Comparison of ENCODE assay signal across 8 cellular contexts in genomic region chr3:160757624-160758106, GRCh38. TPM values are rescaled to one million over a fixed set of nuclear protein-coding genes. Genes with fewer than 3 reads are reported as not detected.
DNase-seq lines count a peak whose midpoint lies in the region; ATAC-seq and TF ChIP-seq lines count a peak whose summit lies in the region.
"Had no signal": no experiment of that assay in that cellular context is flagged by ENCODE, and none has a peak within 500 bp of the region (broad histone marks: within the 10 kb centered on the region; RNA-seq: fewer than 3 reads in every experiment).

No MANE protein-coding gene starts in this region.

- H3K9ac ChIP-seq in H9 (ENCODE audit: extremely low read depth, insufficient read length, low read length) (peak overlapping the region; percentile 45), SK-N-MC (ENCODE audit: insufficient read length) (no peak overlapping the region), skeletal muscle tissue (ENCODE audit: low read depth in 1 of 3, low read length in 3 of 3) (peak overlapping the region; percentile 78 to 88 (median 84))
- H3K9ac ChIP-seq: GM23248 had no signal

- H3K4me3 Mint-ChIP-seq in H9, result peak overlapping the region; percentile 86 to 96

- H3K27ac ChIP-seq in H9 (ENCODE audit: insufficient read length, low read depth, low read length) (no peak overlapping the region), SK-N-MC (no peak overlapping the region), skeletal muscle tissue (ENCODE audit: low read depth, low read length) (peak overlapping the region; percentile 95)
- H3K27ac ChIP-seq: GM23248 had no signal

- H2BK20ac ChIP-seq in H9 (ENCODE audit: low read depth, low read length, poor library complexity, severe bottlenecking), result no peak overlapping the region

- H3K14ac ChIP-seq in H9 (ENCODE audit: insufficient read depth, low read length), result peak overlapping the region; percentile 79

- H3K4me2 ChIP-seq in H9 (ENCODE audit: insufficient read depth, insufficient read length, low read length), result peak overlapping the region; percentile 77

- H4K5ac ChIP-seq in H9 (ENCODE audit: insufficient read length, low read depth, low read length), result no peak overlapping the region

- no peak overlapping the region for H4K91ac ChIP-seq in H9 (ENCODE audit: insufficient read length, low read depth, low read length)

- no peak overlapping the region for H4K8ac ChIP-seq in H9 (replicated peaks; ENCODE audit: insufficient read length, low read depth, low read length)

- peaks cover 23% of the 10 kb centered on the region for H3K23me2 ChIP-seq in H9 (ENCODE audit: insufficient read length, low read depth, low read length, poor library complexity, severe bottlenecking)

- WGBS in H9 (ENCODE audit: extremely low coverage, insufficient read length, low lambda C conversion rate), result no CpG with 5 or more reads among the region's 5 CpGs

- no peak overlapping the region for H2BK12ac ChIP-seq in H9 (ENCODE audit: insufficient read length, low read depth, low read length)

- H4K20me1 ChIP-seq in H9 (ENCODE audit: control insufficient read depth, insufficient read depth, insufficient read length), result no peaks in the 10 kb centered on the region

- peak overlapping the region; percentile 2 for H2AFZ ChIP-seq in H9 (ENCODE audit: low read length)
- H2AFZ ChIP-seq: GM23248 had no signal

- no peak for TF ChIP-seq CTCF in H9 (conservative IDR thresholded peaks at IDR 0.05)

- peaks cover 0 to 4% of the 10 kb centered on the region in 2 experiments; a peak in 3 of 5 replicates for H3K9me3 Mint-ChIP-seq in H9

- peaks cover 0 to 1% (median 0%) of the 10 kb centered on the region in 3 experiments; a peak in 2 of 7 replicates for H3K36me3 Mint-ChIP-seq in H9 (ENCODE audit: insufficient read depth in 1 of 3, low read depth in 3 of 3)

- no peak overlapping the region for H3K4ac ChIP-seq in H9 (ENCODE audit: low read depth, low read length)

- H2BK120ac ChIP-seq in H9 (ENCODE audit: low read depth, low read length, poor library complexity, severe bottlenecking), result no peak overlapping the region

- no peaks in the 10 kb centered on the region for H3K79me2 ChIP-seq in H9 (ENCODE audit: insufficient read depth, low read length)

- H3K27me3 ChIP-seq in H9 (ENCODE audit: insufficient read depth, low read length) (peaks cover 10% of the 10 kb centered on the region; the same call in 1 of the 2 replicates), skeletal muscle tissue (ENCODE audit: control insufficient read depth in 3 of 3, insufficient read depth in 3 of 3, low read length in 3 of 3) (no peaks in the 10 kb centered on the region)

- no peak overlapping the region for H2BK15ac ChIP-seq in H9 (ENCODE audit: low read depth, low read length)

- H2BK5ac ChIP-seq in H9 (ENCODE audit: insufficient read length, low read length), result no peak overlapping the region

- H3K4me3 ChIP-seq in SK-N-MC (peak overlapping the region; percentile 83), iPS-11a (ENCODE audit: low read depth, low read length) (peak overlapping the region; percentile 70), skeletal muscle tissue (ENCODE audit: low read length in 3 of 3) (peak overlapping the region; percentile 88 to 93 (median 93))
- H3K4me3 ChIP-seq: GM23248 had no signal

- peaks cover 43% of the 10 kb centered on the region for H3K27me3 Mint-ChIP-seq in H9 (ENCODE audit: low read depth)

- no peak overlapping the region for H3K18ac ChIP-seq in H9 (ENCODE audit: insufficient read length, low read depth, low read length)

- H3K4me1 ChIP-seq in H9 (ENCODE audit: insufficient read depth, low read length), result no peaks in the 10 kb centered on the region
- peaks cover 19 to 40% (median 34%) of the 10 kb centered on the region in 3 donors for H3K4me1 ChIP-seq in skeletal muscle tissue (ENCODE audit: control insufficient read depth in 3 of 3, insufficient read depth in 3 of 3, low read length in 3 of 3)

- peaks cover 31 to 38% of the 10 kb centered on the region in 2 experiments for H3K4me1 Mint-ChIP-seq in H9

- no peak overlapping the region for H3K23ac ChIP-seq in H9 (ENCODE audit: insufficient read length, low read depth, low read length)

- no peak overlapping the region for H3K27ac Mint-ChIP-seq in H9

- ATAC-seq in GM18858 (IDR thresholded peaks at IDR 0.05; ENCODE audit: unreplicated experiment) (no peak), HG02642 (IDR thresholded peaks at IDR 0.05; ENCODE audit: poor library complexity, unreplicated experiment) (no peak)

- no peak overlapping the region for H2AK5ac ChIP-seq in H9 (ENCODE audit: insufficient read length, low read length)

- no peak overlapping the region for H3T11ph ChIP-seq in H9 (ENCODE audit: low read length)

- H3K9me3 ChIP-seq in H9 (ENCODE audit: control insufficient read depth, low read depth, low read length) (no peaks in the 10 kb centered on the region), SK-N-MC (ENCODE audit: low read depth, low read length) (no peaks in the 10 kb centered on the region), skeletal muscle tissue (ENCODE audit: control insufficient read depth in 3 of 3, low read length in 3 of 3) (no peaks in the 10 kb centered on the region)

- no peaks in the 10 kb centered on the region for H3K79me1 ChIP-seq in H9 (ENCODE audit: insufficient read depth, low read depth, low read length, poor library complexity, severe bottlenecking)

- DNase-seq in H9, result no peak
- no peak for DNase-seq in SK-N-MC (ENCODE audit: low read depth, low spot score)
- no peak for DNase-seq in NCI-H1417 treated with DMSO at 0.1 percent for 48 hours (lab: John Stamatoyannopoulos, UW)
- DNase-seq: GM23248 had no signal

- H3K36me3 ChIP-seq in SK-N-MC (ENCODE audit: insufficient read depth, low read length) (no peaks in the 10 kb centered on the region), skeletal muscle tissue (ENCODE audit: control insufficient read depth in 3 of 3, insufficient read depth in 3 of 3, low read length in 3 of 3) (no peaks in the 10 kb centered on the region)

- H3K56ac ChIP-seq in H9 (ENCODE audit: insufficient read length, low read depth, low read length), result no peak overlapping the region

RNA-seq across cellular contexts. Expression of gene PPM1L, which starts 1.6 kb away (rescaled TPM):
- total RNA-seq in H9 (2021), result 7.3 and 7.9 TPM in 2 replicates
- total RNA-seq in skeletal muscle tissue, result 14.1 TPM
